25 cellular contexts compared by ENCODE assay signal in genomic region chr5:102483736-102484135, GRCh38. TPM values are rescaled to one million over a fixed set of nuclear protein-coding genes. Genes with fewer than 3 reads are reported as not detected.
DNase-seq lines count a peak whose midpoint lies in the region; ATAC-seq and TF ChIP-seq lines count a peak whose summit lies in the region.
"Had no signal": no experiment of that assay in that cellular context is flagged by ENCODE, and none has a peak within 500 bp of the region (broad histone marks: within the 10 kb centered on the region; RNA-seq: fewer than 3 reads in every experiment).

No MANE protein-coding gene starts in this region.

- H3K9me3 ChIP-seq in MM.1S (replicated peaks; ENCODE audit: insufficient read depth, low read length): 0 out of 2 replicates have a peak, but pooled peaks cover 2% of the 10 kb centered on the region
- no peaks in the 10 kb centered on the region for H3K9me3 ChIP-seq in RWPE2 (ENCODE audit: severe bottlenecking)
- H3K9me3 ChIP-seq in Peyer's patch: no peaks in the 10 kb centered on the region
- H3K9me3 ChIP-seq in testis: no peaks in the 10 kb centered on the region
- H3K9me3 ChIP-seq in hepatocyte (ENCODE audit: low read depth): no peaks in the 10 kb centered on the region
- H3K9me3 ChIP-seq: BLaER1 treated with 17β-estradiol and CSF1 and Interleukin-3, amounts not matched to agents 10 nM and 100 nM; Caco-2; transverse colon had no signal

- no peak for TF ChIP-seq POLR2A in Peyer's patch (IDR thresholded peaks at IDR 0.05)
- no peak for TF ChIP-seq POLR2A in testis (IDR thresholded peaks at IDR 0.05)

- intact Hi-C loops in testis (cut with DNase I; ENCODE audit: low total_unique reads): no loop called here

- DNase-seq in EH (ENCODE audit: low read depth): peak; percentile 4
- peak; percentile 64 for DNase-seq in MM.1S
- DNase-seq in RWPE2 (ENCODE audit: low spot score): no peak
- DNase-seq in fibroblast of the aortic adventitia (ENCODE audit: low read depth): peak; percentile 22
- no peak for DNase-seq in Peyer's patch
- no peak for DNase-seq in ureter (ENCODE audit: low spot score)
- no peak for DNase-seq in testis
- DNase-seq in hepatocyte (ENCODE audit: low spot score): no peak
- DNase-seq: Caco-2; cerebellar nuclear complex; DMS79 treated with DMSO at 0.1 percent for 48 hours; erythroblast; NCI-H1694 treated with DMSO at 0.1 percent for 48 hours; NCI-H2227 treated with DMSO at 0.1 percent for 48 hours; NCI-H748 treated with DMSO at 0.1 percent for 48 hours; retina; stimulated activated CD4-positive, alpha-beta T cell treated with anti-CD3 and anti-CD28 coated beads, Interleukin-12 subunit alpha, Interleukin-12 subunit beta, amount 100 ng/mL, for 4 hours; stimulated activated naive CD8-positive, alpha-beta T cell treated with anti-CD3 and anti-CD28 coated beads, Interleukin-15, amount 100 ng/mL, for 72 hours; transverse colon had no signal

- 0 out of 2 replicates have a peak, but pooled peaks cover 7% of the 10 kb centered on the region for H3F3A ChIP-seq in MM.1S (ENCODE audit: insufficient read depth, low read length)

- no peak overlapping the region for H3K9ac ChIP-seq in MM.1S (ENCODE audit: low read length)
- H3K9ac ChIP-seq: BLaER1 treated with 17β-estradiol and CSF1 and Interleukin-3, amounts not matched to agents 10 nM and 100 nM had no signal

- TF ChIP-seq CTCF in MM.1S (IDR thresholded peaks at IDR 0.05; ENCODE audit: low read length) (no peak; the same call in 1 of the 2 replicates), RWPE2 (IDR thresholded peaks at IDR 0.05; ENCODE audit: poor library complexity, severe bottlenecking) (no peak), fibroblast of the aortic adventitia (IDR thresholded peaks at IDR 0.05; ENCODE audit: insufficient read depth, low read length) (no peak), Peyer's patch (IDR thresholded peaks at IDR 0.05) (no peak), testis (IDR thresholded peaks at IDR 0.05) (no peak), hepatocyte (IDR thresholded peaks at IDR 0.05; ENCODE audit: poor library complexity) (no peak)

- peaks cover 9% of the 10 kb centered on the region; the same call in 1 of the 2 replicates for H3K4me1 ChIP-seq in MM.1S (ENCODE audit: low read length)
- H3K4me1 ChIP-seq in RWPE2 (ENCODE audit: insufficient read depth, poor library complexity, severe bottlenecking): no peaks in the 10 kb centered on the region
- H3K4me1 ChIP-seq in Peyer's patch: no peaks in the 10 kb centered on the region
- H3K4me1 ChIP-seq in testis: no peaks in the 10 kb centered on the region
- no peaks in the 10 kb centered on the region for H3K4me1 ChIP-seq in hepatocyte (ENCODE audit: insufficient read depth)
- H3K4me1 ChIP-seq: Caco-2, transverse colon had no signal

- H3K36me3 ChIP-seq in MM.1S (replicated peaks; ENCODE audit: insufficient read depth, low read length) (no peaks in the 10 kb centered on the region), RWPE2 (ENCODE audit: low read depth) (no peaks in the 10 kb centered on the region), Peyer's patch (no peaks in the 10 kb centered on the region), testis (ENCODE audit: low read depth, missing control alignments) (no peaks in the 10 kb centered on the region), hepatocyte (replicated peaks; ENCODE audit: insufficient read depth, low read depth) (no peaks in the 10 kb centered on the region)
- H3K36me3 ChIP-seq: BLaER1 treated with 17β-estradiol and CSF1 and Interleukin-3, amounts not matched to agents 10 nM and 100 nM; transverse colon had no signal

- H3K9me2 ChIP-seq in MM.1S (replicated peaks; ENCODE audit: insufficient read depth, low read length) (no peaks in the 10 kb centered on the region), hepatocyte (replicated peaks; ENCODE audit: insufficient read depth) (no peaks in the 10 kb centered on the region)

- H3K27ac ChIP-seq in MM.1S (ENCODE audit: low read length) (no peak overlapping the region), RWPE2 (ENCODE audit: poor library complexity, severe bottlenecking) (no peak overlapping the region), Peyer's patch (no peak overlapping the region), testis (no peak overlapping the region), hepatocyte (no peak overlapping the region)
- H3K27ac ChIP-seq: BLaER1 treated with 17β-estradiol and CSF1 and Interleukin-3, amounts not matched to agents 10 nM and 100 nM; transverse colon had no signal

- H2AFZ ChIP-seq in MM.1S (ENCODE audit: low read length) (no peak overlapping the region), hepatocyte (no peak overlapping the region)

- 65 to 72% methylated on average over 2 of the region's 2 CpGs for WGBS in testis, 2 donors
- WGBS in hepatocyte (ENCODE audit: low lambda C conversion rate, missing lambda C conversion rate): 80% methylated on average over 2 of the region's 2 CpGs

- H4K20me1 ChIP-seq in MM.1S (ENCODE audit: insufficient read depth, low read length): no peaks in the 10 kb centered on the region
- H4K20me1 ChIP-seq in hepatocyte (ENCODE audit: insufficient read depth, poor library complexity, severe bottlenecking): no peaks in the 10 kb centered on the region
- H4K20me1 ChIP-seq: BLaER1 treated with 17β-estradiol and CSF1 and Interleukin-3, amounts not matched to agents 10 nM and 100 nM had no signal

- no peaks in the 10 kb centered on the region for H3K79me2 ChIP-seq in MM.1S (ENCODE audit: low read length)
- no peaks in the 10 kb centered on the region for H3K79me2 ChIP-seq in hepatocyte

- H3K4me3 ChIP-seq in MM.1S (ENCODE audit: low read length) (no peak overlapping the region), RWPE2 (ENCODE audit: severe bottlenecking) (no peak overlapping the region), fibroblast of the aortic adventitia (ENCODE audit: low read depth, low read length) (no peak overlapping the region), Peyer's patch (no peak overlapping the region), testis (no peak overlapping the region), hepatocyte (no peak overlapping the region)
- H3K4me3 ChIP-seq: BLaER1 treated with 17β-estradiol and CSF1 and Interleukin-3, amounts not matched to agents 10 nM and 100 nM; transverse colon had no signal

- no peaks in the 10 kb centered on the region for H3K27me3 ChIP-seq in MM.1S (replicated peaks; ENCODE audit: insufficient read depth, low read length)
- H3K27me3 ChIP-seq in RWPE2 (ENCODE audit: insufficient read depth, poor library complexity, severe bottlenecking): peaks cover 4% of the 10 kb centered on the region
- H3K27me3 ChIP-seq in Peyer's patch: no peaks in the 10 kb centered on the region
- H3K27me3 ChIP-seq in testis: no peaks in the 10 kb centered on the region
- no peaks in the 10 kb centered on the region for H3K27me3 ChIP-seq in hepatocyte
- H3K27me3 ChIP-seq: BLaER1 treated with 17β-estradiol and CSF1 and Interleukin-3, amounts not matched to agents 10 nM and 100 nM; transverse colon had no signal

- peak; percentile 40; the same call in 1 of the 3 replicates for ATAC-seq in RWPE2 (ENCODE audit: low read depth)
- ATAC-seq: HepG2; SK-N-SH treated with all-trans-retinoic acid at 6 μM for 48 hours; stimulated activated naive CD8-positive, alpha-beta T cell treated with anti-CD3 and anti-CD28 coated beads, Interleukin-15, amount 100 ng/mL, for 72 hours had no signal

- H3K4me2 ChIP-seq in MM.1S (ENCODE audit: low read depth, low read length): peak overlapping the region; percentile 10; the same call in 1 of the 2 replicates
- H3K4me2 ChIP-seq in hepatocyte: no peak overlapping the region
- H3K4me2 ChIP-seq: BLaER1 treated with 17β-estradiol and CSF1 and Interleukin-3, amounts not matched to agents 10 nM and 100 nM had no signal

RNA-seq across cellular contexts. Expression of gene SLCO6A1, which starts 15.1 kb away (rescaled TPM):
- total RNA-seq in fibroblast of the aortic adventitia (ENCODE audit: low replicate concordance): not detected in 2 replicates
- total RNA-seq in Peyer's patch: not detected
- not detected for total RNA-seq in ureter
- total RNA-seq in testis: 10 to 100 TPM; 20.4 to 30.1 TPM
- polyA plus RNA-seq in testis (ENCODE audit: insufficient read depth, low read depth, low replicate concordance): 78.0 TPM
- 0.52 and 1.2 TPM in 2 replicates for total RNA-seq in hepatocyte
- 0.77 and 1.4 TPM in 2 replicates for polyA plus RNA-seq in hepatocyte
- total RNA-seq: Caco-2; kidney epithelial cell; lung microvascular endothelial cell; T-helper 2 cell treated with Interferon-gamma antibody and Interleukin-4, amounts not matched to agents 100 ng/mL and 5 ng/mL, for 36 hours; transverse colon had no signal

Comparison
In these comparisons a context has a peak if more than half of its experiments do, and no peak if none do; other contexts are left out.
1. DNase-seq: peak in EH (single experiment), MM.1S (single experiment) and fibroblast of the aortic adventitia (single experiment); none in RWPE2 (single experiment), Peyer's patch (0 of 3), ureter (single experiment), testis (single experiment) and hepatocyte (single experiment).